26 cellular contexts compared by ENCODE assay signal in the genomic region with DNA sequence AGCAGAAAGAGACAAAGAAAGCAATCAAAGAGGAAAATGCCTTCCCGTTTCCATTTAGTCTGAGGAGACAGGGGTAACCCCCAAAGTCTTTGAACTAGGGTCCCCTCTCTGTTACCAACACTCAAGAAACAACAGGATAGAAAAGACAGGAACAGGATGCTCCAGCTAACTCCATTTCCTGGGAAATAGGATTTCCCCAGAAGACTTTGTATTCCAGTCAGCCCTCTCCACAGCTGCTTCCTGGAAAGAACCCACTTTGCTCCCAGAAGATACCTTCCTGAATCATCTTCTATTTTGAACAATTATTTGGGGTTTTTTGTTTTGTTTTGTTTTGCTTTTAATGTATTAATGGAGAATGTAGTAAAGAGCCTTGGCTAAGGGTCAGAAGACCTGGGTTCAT.
"Had no signal": no experiment of that assay in that cellular context is flagged by ENCODE, and none has a peak within 500 bp of the region (broad histone marks: within the 10 kb centered on the region; RNA-seq: fewer than 3 reads in every experiment).

No MANE protein-coding gene starts in this region.

- H3K27me3 Mint-ChIP-seq: activated CD4-positive, alpha-beta memory T cell treated with anti-CD3 and anti-CD28 coated beads, Interleukin-2, amount 10 ng/mL, durations not matched to agents 7 days and 5 days; activated CD4-positive, alpha-beta T cell treated with anti-CD3 and anti-CD28 coated beads, Interleukin-2, amount 10 ng/mL, durations not matched to agents 7 days and 5 days; activated naive CD4-positive, alpha-beta T cell treated with anti-CD3 and anti-CD28 coated beads, Interleukin-2, amount 10 ng/mL, durations not matched to agents 7 days and 5 days; activated T-cell treated with anti-CD3 and anti-CD28 coated beads, Interleukin-2, amount 50 U/mL, for 24 hours had no signal

- ATAC-seq: activated naive CD4-positive, alpha-beta T cell treated with anti-CD3 and anti-CD28 coated beads, Interleukin-2, amount 50 U/mL, for 72 hours; body of pancreas; foreskin keratinocyte; gastrocnemius medialis had no signal

- H3K4me1 Mint-ChIP-seq: activated CD4-positive, alpha-beta memory T cell treated with anti-CD3 and anti-CD28 coated beads, Interleukin-2, amount 10 ng/mL, durations not matched to agents 7 days and 5 days; activated CD4-positive, alpha-beta T cell treated with anti-CD3 and anti-CD28 coated beads, Interleukin-2, amount 10 ng/mL, durations not matched to agents 7 days and 5 days; activated naive CD4-positive, alpha-beta T cell treated with anti-CD3 and anti-CD28 coated beads, Interleukin-2, amount 10 ng/mL, durations not matched to agents 7 days and 5 days had no signal

- H3K4me3 Mint-ChIP-seq: activated CD4-positive, alpha-beta memory T cell treated with anti-CD3 and anti-CD28 coated beads, Interleukin-2, amount 10 ng/mL, durations not matched to agents 7 days and 5 days; activated CD4-positive, alpha-beta T cell treated with anti-CD3 and anti-CD28 coated beads, Interleukin-2, amount 10 ng/mL, durations not matched to agents 7 days and 5 days; activated naive CD4-positive, alpha-beta T cell treated with anti-CD3 and anti-CD28 coated beads, Interleukin-2, amount 10 ng/mL, durations not matched to agents 7 days and 5 days; activated T-cell treated with anti-CD3 and anti-CD28 coated beads, Interleukin-2, amount 50 U/mL, for 24 hours; activated T-helper 1 cell treated with anti-CD3 and anti-CD28 coated beads, Interleukin-12 subunit alpha, Interleukin-12 subunit beta, Interleukin-2, Interleukin-4 antibody, amounts not matched to agents 30 ng/mL and 10 ng/mL and 1 ng/mL, durations not matched to agents 14 hours and 24 hours and 36 hours had no signal

- DNase-seq: activated CD4-positive, alpha-beta memory T cell treated with anti-CD3 and anti-CD28 coated beads, Interleukin-2, amount 10 ng/mL, durations not matched to agents 7 days and 5 days; activated CD4-positive, alpha-beta T cell treated with anti-CD3 and anti-CD28 coated beads for 1 hour; activated CD4-positive, alpha-beta T cell treated with anti-CD3 and anti-CD28 coated beads for 4 hours; activated CD4-positive, alpha-beta T cell treated with anti-CD3 and anti-CD28 coated beads, Interleukin-2, amount 10 ng/mL, durations not matched to agents 7 days and 5 days; activated CD4-positive, alpha-beta T cell treated with anti-CD3 and anti-CD28 coated beads, Interleukin-2, amount 50 U/mL, for 4 hours; activated CD8-positive, alpha-beta memory T cell treated with anti-CD3 and anti-CD28 coated beads, Interleukin-2, amount 50 U/mL, for 48 hours; activated gamma-delta T cell; activated naive CD4-positive, alpha-beta T cell; activated naive CD4-positive, alpha-beta T cell treated with anti-CD3 and anti-CD28 coated beads, Interleukin-2, amount 10 ng/mL, durations not matched to agents 7 days and 5 days; activated T-cell treated with anti-CD3 and anti-CD28 coated beads for 4 hours; activated T-cell treated with anti-CD3 and anti-CD28 coated beads, Interleukin-2, amount 50 U/mL, for 24 hours; adrenal gland; amygdala; aorta; body of pancreas; caudate nucleus; cortex of kidney; effector CD8-positive, alpha-beta T cell; erythroblast; foreskin keratinocyte; gastrocnemius medialis; glutamatergic neuron; heart left ventricle; T-helper 2 cell had no signal

- H3K27ac Mint-ChIP-seq: activated CD4-positive, alpha-beta memory T cell treated with anti-CD3 and anti-CD28 coated beads, Interleukin-2, amount 10 ng/mL, durations not matched to agents 7 days and 5 days; activated CD4-positive, alpha-beta T cell treated with anti-CD3 and anti-CD28 coated beads, Interleukin-2, amount 10 ng/mL, durations not matched to agents 7 days and 5 days; activated naive CD4-positive, alpha-beta T cell treated with anti-CD3 and anti-CD28 coated beads, Interleukin-2, amount 10 ng/mL, durations not matched to agents 7 days and 5 days; activated T-cell treated with anti-CD3 and anti-CD28 coated beads, Interleukin-2, amount 50 U/mL, for 24 hours; activated T-helper 1 cell treated with anti-CD3 and anti-CD28 coated beads, Interleukin-12 subunit alpha, Interleukin-12 subunit beta, Interleukin-2, Interleukin-4 antibody, amounts not matched to agents 30 ng/mL and 10 ng/mL and 1 ng/mL, durations not matched to agents 14 hours and 24 hours and 36 hours had no signal

- H3K36me3 Mint-ChIP-seq: activated naive CD4-positive, alpha-beta T cell treated with anti-CD3 and anti-CD28 coated beads, Interleukin-2, amount 50 U/mL, for 72 hours had no signal

- H3K9me3 Mint-ChIP-seq: activated CD4-positive, alpha-beta memory T cell treated with anti-CD3 and anti-CD28 coated beads, Interleukin-2, amount 10 ng/mL, durations not matched to agents 7 days and 5 days; activated CD4-positive, alpha-beta T cell treated with anti-CD3 and anti-CD28 coated beads, Interleukin-2, amount 10 ng/mL, durations not matched to agents 7 days and 5 days; activated naive CD4-positive, alpha-beta T cell treated with anti-CD3 and anti-CD28 coated beads, Interleukin-2, amount 10 ng/mL, durations not matched to agents 7 days and 5 days; activated naive CD4-positive, alpha-beta T cell treated with anti-CD3 and anti-CD28 coated beads, Interleukin-2, amount 50 U/mL, for 72 hours; activated T-cell treated with anti-CD3 and anti-CD28 coated beads, Interleukin-2, amount 50 U/mL, for 24 hours; activated T-helper 1 cell treated with anti-CD3 and anti-CD28 coated beads, Interleukin-12 subunit alpha, Interleukin-12 subunit beta, Interleukin-2, Interleukin-4 antibody, amounts not matched to agents 30 ng/mL and 10 ng/mL and 1 ng/mL, durations not matched to agents 14 hours and 24 hours and 36 hours had no signal
